1 cellular context compared by ENCODE assay signal in the genomic region with DNA sequence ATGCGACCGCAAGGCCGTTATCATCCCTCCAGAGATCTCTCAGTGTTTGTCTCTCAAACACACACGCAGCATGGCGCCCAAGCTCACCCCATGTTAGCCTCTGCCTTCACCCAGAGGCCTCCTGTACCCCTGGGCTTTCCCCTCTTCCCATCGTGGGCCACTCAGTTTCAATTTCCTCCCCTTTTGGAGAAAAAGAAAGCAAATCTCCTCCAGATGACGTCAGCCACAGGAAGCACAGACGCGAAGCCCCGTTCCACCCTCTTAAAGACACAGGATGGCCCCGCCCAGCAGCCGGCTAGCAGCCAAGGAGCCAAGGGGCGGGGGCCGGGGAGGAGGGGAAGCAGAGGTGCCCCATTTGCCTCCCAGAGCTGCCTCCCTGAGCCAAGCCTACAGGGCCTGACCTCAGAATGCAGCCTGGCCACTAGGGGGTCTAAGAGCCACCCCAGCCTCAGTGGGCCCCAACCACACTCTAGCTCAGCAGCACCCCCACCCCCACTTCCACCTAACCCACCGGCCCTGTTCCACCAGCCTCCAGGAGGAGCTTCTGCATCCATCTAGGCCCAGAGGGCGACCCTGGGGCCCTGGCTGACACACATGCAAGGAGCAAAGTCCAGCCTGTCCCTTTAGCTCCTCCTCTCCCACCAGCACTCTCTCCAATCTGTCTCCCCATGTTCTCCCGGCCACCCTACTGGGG.
A peak's percentile ranks its signal among the peaks of the same experiment; 100 is the strongest.
TF ChIP-seq lines count a peak whose summit lies in the region.

No MANE protein-coding gene starts in this region.

TF ChIP-seq in A549, 52 proteins besides CTCF, POLR2A, EP300 and RAD21 (continued from another document):
- TF ChIP-seq PHF8 (IDR thresholded peaks at IDR 0.05; ENCODE audit: borderline replicate concordance, low read depth) (peak; percentile 47; the same call in 1 of the 2 replicates), POLR2AphosphoS2 (conservative IDR thresholded peaks at IDR 0.05; ENCODE audit: low read length) (no peak), KDM1A (IDR thresholded peaks at IDR 0.05; ENCODE audit: low read depth) (no peak), MYC (IDR thresholded peaks at IDR 0.05; ENCODE audit: borderline replicate concordance, low read length) (peak; percentile 33; the same call in 1 of the 2 replicates), MAZ (IDR thresholded peaks at IDR 0.05; ENCODE audit: borderline replicate concordance, low read depth, low read length) (peak; percentile 63; the same call in 1 of the 2 replicates), EHMT2 (IDR thresholded peaks at IDR 0.05; ENCODE audit: low read depth) (no peak), KDM5A (IDR thresholded peaks at IDR 0.05) (no peak), FOSB (CRISPR knock-in tag; IDR thresholded peaks at IDR 0.05) (0 out of 2 replicates have a peak, but pooled peaks have one; percentile 29), HOXA7 (CRISPR knock-in tag; IDR thresholded peaks at IDR 0.05) (no peak), JUN (IDR thresholded peaks at IDR 0.05) (peak in 1 of 2 experiments; percentile 61; a peak in 3 of 5 replicates), BHLHE40 (IDR thresholded peaks at IDR 0.05; ENCODE audit: low read depth, low read length) (no peak), EHF (CRISPR knock-in tag; IDR thresholded peaks at IDR 0.05) (0 out of 2 replicates have a peak, but pooled peaks have one; percentile 39)
- TF ChIP-seq, protein P1, sequence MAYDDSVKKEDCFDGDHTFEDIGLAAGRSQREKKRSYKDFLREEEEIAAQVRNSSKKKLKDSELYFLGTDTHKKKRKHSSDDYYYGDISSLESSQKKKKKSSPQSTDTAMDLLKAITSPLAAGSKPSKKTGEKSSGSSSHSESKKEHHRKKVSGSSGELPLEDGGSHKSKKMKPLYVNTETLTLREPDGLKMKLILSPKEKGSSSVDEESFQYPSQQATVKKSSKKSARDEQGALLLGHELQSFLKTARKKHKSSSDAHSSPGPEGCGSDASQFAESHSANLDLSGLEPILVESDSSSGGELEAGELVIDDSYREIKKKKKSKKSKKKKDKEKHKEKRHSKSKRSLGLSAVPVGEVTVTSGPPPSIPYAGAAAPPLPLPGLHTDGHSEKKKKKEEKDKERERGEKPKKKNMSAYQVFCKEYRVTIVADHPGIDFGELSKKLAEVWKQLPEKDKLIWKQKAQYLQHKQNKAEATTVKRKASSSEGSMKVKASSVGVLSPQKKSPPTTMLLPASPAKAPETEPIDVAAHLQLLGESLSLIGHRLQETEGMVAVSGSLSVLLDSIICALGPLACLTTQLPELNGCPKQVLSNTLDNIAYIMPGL (CRISPR knock-in tag; IDR thresholded peaks at IDR 0.05; ENCODE audit: borderline replicate concordance): no peak
- TF ChIP-seq, protein P2, sequence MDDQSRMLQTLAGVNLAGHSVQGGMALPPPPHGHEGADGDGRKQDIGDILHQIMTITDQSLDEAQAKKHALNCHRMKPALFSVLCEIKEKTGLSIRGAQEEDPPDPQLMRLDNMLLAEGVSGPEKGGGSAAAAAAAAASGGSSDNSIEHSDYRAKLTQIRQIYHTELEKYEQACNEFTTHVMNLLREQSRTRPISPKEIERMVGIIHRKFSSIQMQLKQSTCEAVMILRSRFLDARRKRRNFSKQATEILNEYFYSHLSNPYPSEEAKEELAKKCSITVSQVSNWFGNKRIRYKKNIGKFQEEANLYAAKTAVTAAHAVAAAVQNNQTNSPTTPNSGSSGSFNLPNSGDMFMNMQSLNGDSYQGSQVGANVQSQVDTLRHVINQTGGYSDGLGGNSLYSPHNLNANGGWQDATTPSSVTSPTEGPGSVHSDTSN (IDR thresholded peaks at IDR 0.05): no peak
- TF ChIP-seq, protein P3, sequence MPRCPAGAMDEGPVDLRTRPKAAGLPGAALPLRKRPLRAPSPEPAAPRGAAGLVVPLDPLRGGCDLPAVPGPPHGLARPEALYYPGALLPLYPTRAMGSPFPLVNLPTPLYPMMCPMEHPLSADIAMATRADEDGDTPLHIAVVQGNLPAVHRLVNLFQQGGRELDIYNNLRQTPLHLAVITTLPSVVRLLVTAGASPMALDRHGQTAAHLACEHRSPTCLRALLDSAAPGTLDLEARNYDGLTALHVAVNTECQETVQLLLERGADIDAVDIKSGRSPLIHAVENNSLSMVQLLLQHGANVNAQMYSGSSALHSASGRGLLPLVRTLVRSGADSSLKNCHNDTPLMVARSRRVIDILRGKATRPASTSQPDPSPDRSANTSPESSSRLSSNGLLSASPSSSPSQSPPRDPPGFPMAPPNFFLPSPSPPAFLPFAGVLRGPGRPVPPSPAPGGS (IDR thresholded peaks at IDR 0.05): no peak
TF ChIP-seq in A549: peak in this region for 7.
